11 cellular contexts compared by ENCODE assay signal in genomic region chr16:70749006-70749678, GRCh38. TPM values are rescaled to one million over a fixed set of nuclear protein-coding genes. Genes with fewer than 3 reads are reported as not detected.
DNase-seq lines count a peak whose midpoint lies in the region; ATAC-seq lines count a peak whose summit lies in the region.
"Had no signal": no experiment of that assay in that cellular context is flagged by ENCODE, and none has a peak within 500 bp of the region (broad histone marks: within the 10 kb centered on the region; RNA-seq: fewer than 3 reads in every experiment).

No MANE protein-coding gene starts in this region.

- no peak overlapping the region for H3K27ac ChIP-seq in trophoblast cell (ENCODE audit: low read depth, low read length)

- peak overlapping the region; percentile 63 for H2BK12ac ChIP-seq in trophoblast cell (ENCODE audit: low read length)

- no peak overlapping the region for H2AFZ ChIP-seq in trophoblast cell (ENCODE audit: insufficient read depth, low read length, poor library complexity)

- H3K18ac ChIP-seq in trophoblast cell (ENCODE audit: low read length): peak overlapping the region; percentile 62

- ATAC-seq in esophagus mucosa: peak; percentile 60
- ATAC-seq: activated naive CD4-positive, alpha-beta T cell treated with anti-CD3 and anti-CD28 coated beads, Interleukin-2, amount 50 U/mL, for 72 hours; stimulated activated naive CD8-positive, alpha-beta T cell treated with anti-CD3 and anti-CD28 coated beads, Interleukin-15, Interleukin-2, amounts not matched to agents 100 U/mL and 50 U/mL, for 24 hours had no signal

- no CpG with 5 or more reads among the region's 9 CpGs for WGBS in trophoblast cell (ENCODE audit: extremely low coverage, insufficient coverage, insufficient read length)

- no peak overlapping the region for H2BK5ac ChIP-seq in trophoblast cell (ENCODE audit: low read depth, low read length, poor library complexity)

- peak overlapping the region; percentile 38 for H2AK5ac ChIP-seq in trophoblast cell (ENCODE audit: low read length)

- no peak overlapping the region for H3K23ac ChIP-seq in trophoblast cell (ENCODE audit: low read length)

- no peak overlapping the region for H3K4me2 ChIP-seq in trophoblast cell (ENCODE audit: low read length)

- no peak overlapping the region for H3K4ac ChIP-seq in trophoblast cell (ENCODE audit: low read depth, low read length)

- no peak overlapping the region for H4K12ac ChIP-seq in trophoblast cell (ENCODE audit: low read depth, low read length)

- peak overlapping the region; percentile 69 for H3K14ac ChIP-seq in trophoblast cell (ENCODE audit: low read length)

- peaks cover 19% of the 10 kb centered on the region for H3K79me1 ChIP-seq in trophoblast cell (ENCODE audit: low read length)

- no peak overlapping the region for H3K9ac ChIP-seq in trophoblast cell (ENCODE audit: low read length)

- peak overlapping the region; percentile 40 for H2BK120ac ChIP-seq in trophoblast cell (ENCODE audit: insufficient read depth, low read length, poor library complexity)

- H3K27me3 ChIP-seq in trophoblast cell (ENCODE audit: insufficient read depth, low read length): no peaks in the 10 kb centered on the region

- H3K9me3 ChIP-seq in trophoblast cell (ENCODE audit: insufficient read depth, low read depth, low read length): peaks cover 3% of the 10 kb centered on the region

- H3K36me3 ChIP-seq in trophoblast cell (ENCODE audit: control insufficient read depth in 1 of 2, insufficient read depth in 2 of 2, low read length in 2 of 2): peaks cover 9 to 13% of the 10 kb centered on the region in 2 experiments

- peaks cover 3% of the 10 kb centered on the region for H3K79me2 ChIP-seq in trophoblast cell (ENCODE audit: control insufficient read depth, insufficient read depth, low read length, poor library complexity)

- H3K4me3 ChIP-seq in trophoblast cell (ENCODE audit: low read depth, low read length): no peak overlapping the region

- H4K91ac ChIP-seq in trophoblast cell (ENCODE audit: low read depth, low read length): peak overlapping the region; percentile 54

- H4K8ac ChIP-seq in trophoblast cell (ENCODE audit: low read depth, low read length): no peak overlapping the region

- peaks cover 48 to 57% of the 10 kb centered on the region in 2 experiments for H3K4me1 ChIP-seq in trophoblast cell (ENCODE audit: control insufficient read depth in 1 of 2, insufficient read depth in 2 of 2, low read length in 2 of 2)

- DNase-seq in COR-L47 (lab: John Stamatoyannopoulos, UW) (peak; percentile 20), NCI-H69 (lab: John Stamatoyannopoulos, UW) (peak; percentile 44), trophoblast cell (peak; percentile 26 to 67), cerebellar nuclear complex (lab: John Stamatoyannopoulos, UW) (no peak), OCI-M2 (lab: John Stamatoyannopoulos, UW; ENCODE audit: unreplicated experiment) (no peak)
- DNase-seq in activated CD4-positive, CD25-positive, alpha-beta regulatory T cell treated with anti-CD3 and anti-CD28 coated beads, Interleukin-2, amount 50 U/mL, for 72 hours: no peak
- no peak for DNase-seq in activated CD4-positive, alpha-beta T cell treated with anti-CD3 and anti-CD28 coated beads, Interleukin-2, amount 50 U/mL, for 4 hours
- DNase-seq: NCI-H1417 treated with DMSO at 0.1 percent for 48 hours; stimulated activated naive CD8-positive, alpha-beta T cell treated with anti-CD3 and anti-CD28 coated beads, Interleukin-15, Interleukin-2, amounts not matched to agents 100 U/mL and 50 U/mL, for 24 hours had no signal

RNA-seq across cellular contexts. Expression of gene VAC14, which starts 51.8 kb away (rescaled TPM):
- total RNA-seq in esophagus mucosa: 22.0 TPM
- 20.7 and 22.3 TPM in 2 replicates for polyA plus RNA-seq in trophoblast cell (2013)

Comparison
In these comparisons a context has a peak if more than half of its experiments do, and no peak if none do; other contexts are left out.
1. DNase-seq: peak in COR-L47 (single experiment), NCI-H69 (single experiment) and trophoblast cell (2 of 2); none in activated CD4-positive, CD25-positive, alpha-beta regulatory T cell treated with anti-CD3 and anti-CD28 coated beads, Interleukin-2, amount 50 U/mL, for 72 hours (single experiment), cerebellar nuclear complex (0 of 2), activated CD4-positive, alpha-beta T cell treated with anti-CD3 and anti-CD28 coated beads, Interleukin-2, amount 50 U/mL, for 4 hours (0 of 2) and OCI-M2 (single experiment).